In genomic region chr15:58066042-58066867, GRCh38 we compare ENCODE assay signal across 1 cellular context.
A peak's percentile ranks its signal among the peaks of the same experiment; 100 is the strongest.
TF ChIP-seq lines count a peak whose summit lies in the region.

No MANE protein-coding gene starts in this region.

TF ChIP-seq in HepG2, 621 proteins besides CTCF, POLR2A, EP300 and RAD21 (continued from another document):
- TF ChIP-seq DZIP1 (CRISPR knock-in tag; IDR thresholded peaks at IDR 0.05) (0 out of 2 replicates have a peak, but pooled peaks have one; percentile 76), SALL2 (CRISPR knock-in tag; IDR thresholded peaks at IDR 0.05) (0 out of 2 replicates have a peak, but pooled peaks have one; percentile 41), CEBPB (IDR thresholded peaks at IDR 0.05; ENCODE audit: borderline replicate concordance, low read depth, low read length) (no peak), HNRNPK (IDR thresholded peaks at IDR 0.05; ENCODE audit: low read depth, low read length, poor library complexity, severe bottlenecking) (peak; percentile 67)
